Comparison of ENCODE assay signal across 10 cellular contexts in genomic region chr13:95457294-95457693, GRCh38.
DNase-seq lines count a peak whose midpoint lies in the region; ATAC-seq lines count a peak whose summit lies in the region.
"Had no signal": no experiment of that assay in that cellular context is flagged by ENCODE, and none has a peak within 500 bp of the region (broad histone marks: within the 10 kb centered on the region; RNA-seq: fewer than 3 reads in every experiment).

No MANE protein-coding gene starts in this region.

- CTCF ChIA-PET in activated CD8-positive, alpha-beta memory T cell treated with anti-CD3 and anti-CD28 coated beads, Interleukin-2, amount 10 ng/mL, durations not matched to agents 7 days and 5 days (lab: Charles Lee), result interaction anchor here (1.4 kb wide), 1 partner anchor 53 kb away, joined by 4 read pairs; no protein-coding TSS in a partner anchor

- peaks cover 15% of the 10 kb centered on the region for H3K9me3 Mint-ChIP-seq in activated CD8-positive, alpha-beta memory T cell treated with anti-CD3 and anti-CD28 coated beads, Interleukin-2, amount 10 ng/mL, durations not matched to agents 7 days and 5 days (ENCODE audit: low read depth)

- peak; percentile 61 for ATAC-seq in activated CD8-positive, alpha-beta memory T cell treated with anti-CD3 and anti-CD28 coated beads, Interleukin-2, amount 10 ng/mL, durations not matched to agents 7 days and 5 days
- peak; percentile 99 for ATAC-seq in GM21717 (IDR thresholded peaks at IDR 0.05; ENCODE audit: unreplicated experiment)
- ATAC-seq in HG03439 (IDR thresholded peaks at IDR 0.05; ENCODE audit: unreplicated experiment), result peak; percentile 99
- ATAC-seq: GM23338 had no signal

- DNase-seq in activated CD8-positive, alpha-beta memory T cell treated with anti-CD3 and anti-CD28 coated beads, Interleukin-2, amount 10 ng/mL, durations not matched to agents 7 days and 5 days, result peak; percentile 43
- no peak for DNase-seq in activated CD8-positive, alpha-beta memory T cell treated with anti-CD3 and anti-CD28 coated beads, Interleukin-2, amount 50 U/mL, for 4 hours
- DNase-seq in renal cortical epithelial cell (ENCODE audit: low read depth) (peak; percentile 73), RPMI8226 (no peak), NCI-H2081 (lab: John Stamatoyannopoulos, UW) (no peak), OCI-M1 (lab: John Stamatoyannopoulos, UW) (no peak)
- DNase-seq: trophoblast cell had no signal

- no peaks in the 10 kb centered on the region for H3K27me3 Mint-ChIP-seq in activated CD8-positive, alpha-beta memory T cell treated with anti-CD3 and anti-CD28 coated beads, Interleukin-2, amount 10 ng/mL, durations not matched to agents 7 days and 5 days

- peaks cover 9% of the 10 kb centered on the region for H3K36me3 Mint-ChIP-seq in activated CD8-positive, alpha-beta memory T cell treated with anti-CD3 and anti-CD28 coated beads, Interleukin-2, amount 10 ng/mL, durations not matched to agents 7 days and 5 days

- H3K27ac Mint-ChIP-seq in activated CD8-positive, alpha-beta memory T cell treated with anti-CD3 and anti-CD28 coated beads, Interleukin-2, amount 10 ng/mL, durations not matched to agents 7 days and 5 days, result no peak overlapping the region
- H3K27ac Mint-ChIP-seq: GM23338 had no signal

- H3K4me1 Mint-ChIP-seq in activated CD8-positive, alpha-beta memory T cell treated with anti-CD3 and anti-CD28 coated beads, Interleukin-2, amount 10 ng/mL, durations not matched to agents 7 days and 5 days, result peaks cover 20% of the 10 kb centered on the region

- H3K4me3 Mint-ChIP-seq in activated CD8-positive, alpha-beta memory T cell treated with anti-CD3 and anti-CD28 coated beads, Interleukin-2, amount 10 ng/mL, durations not matched to agents 7 days and 5 days, result peak overlapping the region; percentile 41
- H3K4me3 Mint-ChIP-seq: GM23338 had no signal

Comparison
In these comparisons a context has a peak if more than half of its experiments do, and no peak if none do; other contexts are left out.
1. DNase-seq: peak in activated CD8-positive, alpha-beta memory T cell treated with anti-CD3 and anti-CD28 coated beads, Interleukin-2, amount 10 ng/mL, durations not matched to agents 7 days and 5 days (single experiment) and renal cortical epithelial cell (single experiment); none in activated CD8-positive, alpha-beta memory T cell treated with anti-CD3 and anti-CD28 coated beads, Interleukin-2, amount 50 U/mL, for 4 hours (single experiment), RPMI8226 (single experiment), NCI-H2081 (0 of 2) and OCI-M1 (single experiment).
2. Peak in every context shown above with its lines, with median percentiles within 50 percentile points of each other: ATAC-seq.